In genomic region chr13:96994030-96994848, GRCh38 we compare ENCODE assay signal across 10 cellular contexts. TPM values are rescaled to one million over a fixed set of nuclear protein-coding genes. Genes with fewer than 3 reads are reported as not detected.
DNase-seq lines count a peak whose midpoint lies in the region; ATAC-seq and TF ChIP-seq lines count a peak whose summit lies in the region.
"Had no signal": no experiment of that assay in that cellular context is flagged by ENCODE, and none has a peak within 500 bp of the region (broad histone marks: within the 10 kb centered on the region; RNA-seq: fewer than 3 reads in every experiment).

TSS of gene OXGR1 (minus strand) at chr13:96994476. CDS start at chr13:96987759, 6,717 bp downstream.

- H3K4me1 ChIP-seq in thoracic aorta (ENCODE audit: control insufficient read depth in 1 of 2, low read depth in 2 of 2) = peaks cover 3 to 5% of the 10 kb centered on the region in 2 donors
- H3K4me1 ChIP-seq: SJCRH30 had no signal

- no peak for DNase-seq in chondrocyte (ENCODE audit: low spot score)
- no peak for DNase-seq in lower leg skin (ENCODE audit: low spot score in 2 of 2)
- no peak for DNase-seq in thoracic aorta (ENCODE audit: low spot score)
- no peak for DNase-seq in cortex of kidney (lab: John Stamatoyannopoulos, UW)
- DNase-seq in SK-N-DZ (ENCODE audit: low spot score) = no peak
- DNase-seq: SJCRH30 had no signal

- no peak for TF ChIP-seq CTCF in chondrocyte (IDR thresholded peaks at IDR 0.05)
- TF ChIP-seq CTCF in lower leg skin (IDR thresholded peaks at IDR 0.05) = no peak
- no peak for TF ChIP-seq CTCF in thoracic aorta (IDR thresholded peaks at IDR 0.05)

- no peak within 1 kb of the TSS for H3K27ac Mint-ChIP-seq in chondrocyte (ENCODE audit: unreplicated experiment)
- H3K27ac Mint-ChIP-seq: stimulated activated naive CD8-positive, alpha-beta T cell treated with anti-CD3 and anti-CD28 coated beads, Interleukin-15, Interleukin-2, amounts not matched to agents 100 ng/mL and 50 ng/mL, for 24 hours had no signal

- H3K36me3 ChIP-seq in thoracic aorta = no peaks in the 10 kb centered on the region
- H3K36me3 ChIP-seq: SJCRH30 had no signal

- no peak within 1 kb of the TSS for H3K27ac ChIP-seq in thoracic aorta
- H3K27ac ChIP-seq: SJCRH30 had no signal

- peak within 1 kb of the TSS; percentile 26 for H3K4me3 ChIP-seq in lower leg skin (ENCODE audit: low read depth, poor library complexity, severe bottlenecking)
- H3K4me3 ChIP-seq in thoracic aorta = peak within 1 kb of the TSS; percentile 65
- H3K4me3 ChIP-seq: SJCRH30 had no signal

- H3K27me3 ChIP-seq in thoracic aorta (replicated peaks; ENCODE audit: insufficient read depth) = no peaks in the 10 kb centered on the region
- H3K27me3 ChIP-seq: SJCRH30 had no signal

- WGBS in lower leg skin, 2 donors = 1 to 2% methylated on average over 19 to 35 of the region's 52 CpGs

- H3K36me3 Mint-ChIP-seq in chondrocyte (ENCODE audit: low read depth) = peaks cover 1% of the 10 kb centered on the region

- ATAC-seq in HG03354 (IDR thresholded peaks at IDR 0.05; ENCODE audit: poor library complexity, severe bottlenecking, unreplicated experiment) (peak; percentile 35), thoracic aorta (ENCODE audit: insufficient number of reproducible peaks, low FRiP score, low read depth) (no peak), HG03342 (IDR thresholded peaks at IDR 0.05; ENCODE audit: unreplicated experiment) (no peak)
- ATAC-seq: HCT116 had no signal

- peaks cover 3% of the 10 kb centered on the region for H3K9me3 Mint-ChIP-seq in chondrocyte (ENCODE audit: low read depth)

- intact Hi-C loops in lower leg skin (cut with DNase I; ENCODE audit: low total_unique reads) = no loop called here

- TF ChIP-seq POLR2A in lower leg skin (IDR thresholded peaks at IDR 0.05) = no peak

- H3K4me3 Mint-ChIP-seq in chondrocyte (ENCODE audit: unreplicated experiment) = peak within 1 kb of the TSS; percentile 53
- H3K4me3 Mint-ChIP-seq: stimulated activated naive CD8-positive, alpha-beta T cell treated with anti-CD3 and anti-CD28 coated beads, Interleukin-15, Interleukin-2, amounts not matched to agents 100 ng/mL and 50 ng/mL, for 24 hours had no signal

- peaks cover 65% of the 10 kb centered on the region for H3K27me3 Mint-ChIP-seq in chondrocyte (ENCODE audit: low read depth)

- H3K4me1 Mint-ChIP-seq in chondrocyte (ENCODE audit: low read depth) = peaks cover 14% of the 10 kb centered on the region

- H3K9me3 ChIP-seq in thoracic aorta = no peaks in the 10 kb centered on the region

RNA-seq across cellular contexts. Expression of gene OXGR1, which starts in this region (rescaled TPM):
- total RNA-seq in chondrocyte (not detected in 3 replicates), lower leg skin (10 to 100 TPM in 1 of 4 donors, 1 to 10 TPM in 2, under 1 TPM in 1; 0.80 to 12.3 (median 7.2) TPM), thoracic aorta (not detected)
- 0.20 and 2.9 TPM in 2 replicates for polyA plus RNA-seq in SK-N-DZ (2014; cell fraction: cytosol; rRNA removed)
- 0.19 and 0.22 TPM in 2 replicates for polyA plus RNA-seq in SK-N-DZ (2014; cell fraction: nucleus; rRNA removed)
- total RNA-seq: SJCRH30 had no signal
